In genomic region chr6:36559394-36559793, GRCh38 we compare ENCODE assay signal across 1 cellular context.
TF ChIP-seq lines count a peak whose summit lies in the region.

No MANE protein-coding gene starts in this region.

TF ChIP-seq in GM12878, 131 proteins besides CTCF, POLR2A, EP300 and RAD21 (continues in another document):
- TF ChIP-seq SREBF2 (IDR thresholded peaks at IDR 0.05; ENCODE audit: low read length) (no peak), ZBTB11 (CRISPR knock-in tag; IDR thresholded peaks at IDR 0.05) (no peak), PKNOX1 (IDR thresholded peaks at IDR 0.05) (peak; percentile 90), NFIC (IDR thresholded peaks at IDR 0.05; ENCODE audit: low read depth, low read length) (no peak), RAD51 (IDR thresholded peaks at IDR 0.05) (peak; percentile 26; the same call in 1 of the 2 replicates), TBL1XR1 (IDR thresholded peaks at IDR 0.05; ENCODE audit: low read depth, low read length) (no peak), CEBPZ (IDR thresholded peaks at IDR 0.05; ENCODE audit: low read depth, low read length) (no peak), RELA (IDR thresholded peaks at IDR 0.05; ENCODE audit: borderline replicate concordance, partially characterized antibody) (no peak), CHD2 (IDR thresholded peaks at IDR 0.05; ENCODE audit: borderline replicate concordance, low read depth, low read length) (no peak), SPI1 (IDR thresholded peaks at IDR 0.05; ENCODE audit: borderline replicate concordance, insufficient read depth, low read depth, low read length) (no peak), RB1 (IDR thresholded peaks at IDR 0.05; ENCODE audit: borderline replicate concordance) (no peak), POU2F2 (IDR thresholded peaks at IDR 0.05; ENCODE audit: borderline replicate concordance, low read depth, low read length) (no peak), SP1 (IDR thresholded peaks at IDR 0.05; ENCODE audit: low read depth, low read length) (no peak), ZNF217 (IDR thresholded peaks at IDR 0.05) (no peak), JUND (IDR thresholded peaks at IDR 0.05; ENCODE audit: low read depth, low read length) (no peak), PAX8 (IDR thresholded peaks at IDR 0.05) (0 out of 2 replicates have a peak, but pooled peaks have one; percentile 63), SIX5 (IDR thresholded peaks at IDR 0.05; ENCODE audit: low read depth, low read length, severe bottlenecking) (no peak), KAT2A (conservative IDR thresholded peaks at IDR 0.05; ENCODE audit: control insufficient read depth, low read depth, low read length) (no peak), BACH1 (IDR thresholded peaks at IDR 0.05; ENCODE audit: borderline replicate concordance) (peak; percentile 61; the same call in 1 of the 2 replicates), POLR2AphosphoS5 (IDR thresholded peaks at IDR 0.05; ENCODE audit: low read length) (no peak), PBX3 (IDR thresholded peaks at IDR 0.05; ENCODE audit: insufficient replicate concordance, low read depth, low read length) (peak; percentile 23), FOXK2 (IDR thresholded peaks at IDR 0.05) (no peak), CUX1 (IDR thresholded peaks at IDR 0.05; ENCODE audit: insufficient replicate concordance, low read depth, low read length) (peak; percentile 69), HDAC6 (IDR thresholded peaks at IDR 0.05; ENCODE audit: unreplicated experiment) (no peak), MTA3 (IDR thresholded peaks at IDR 0.05; ENCODE audit: borderline replicate concordance, low read length) (no peak), RUNX3 (IDR thresholded peaks at IDR 0.05; ENCODE audit: low read length) (no peak), NBN (IDR thresholded peaks at IDR 0.05) (no peak), ZBTB40 (IDR thresholded peaks at IDR 0.05; ENCODE audit: borderline replicate concordance) (no peak), BMI1 (IDR thresholded peaks at IDR 0.05; ENCODE audit: borderline replicate concordance) (no peak), GATAD2B (conservative IDR thresholded peaks at IDR 0.05; ENCODE audit: low read depth) (no peak), PAX5 (IDR thresholded peaks at IDR 0.05; ENCODE audit: borderline replicate concordance, low read depth, low read length) (no peak), KDM1A (IDR thresholded peaks at IDR 0.05; ENCODE audit: borderline replicate concordance) (no peak), ZBTB4 (CRISPR knock-in tag; IDR thresholded peaks at IDR 0.05) (no peak), DPF2 (IDR thresholded peaks at IDR 0.05) (peak; percentile 61; the same call in 1 of the 2 replicates), CBFB (IDR thresholded peaks at IDR 0.05; ENCODE audit: low read depth) (no peak), POLR2AphosphoS2 (IDR thresholded peaks at IDR 0.05; ENCODE audit: low read depth, low read length) (no peak), ATF7 (IDR thresholded peaks at IDR 0.05; ENCODE audit: low read depth) (peak; percentile 95), TCF12 (IDR thresholded peaks at IDR 0.05; ENCODE audit: low read depth, low read length) (no peak), RFX5 (IDR thresholded peaks at IDR 0.05; ENCODE audit: low read depth, low read length) (no peak)
